In genomic region chr9:128479262-128479661, GRCh38 we compare ENCODE assay signal across 2 cellular contexts.
TF ChIP-seq lines count a peak whose summit lies in the region.

No MANE protein-coding gene starts in this region.

TF ChIP-seq in IMR-90, 13 proteins besides CTCF, POLR2A, EP300 and RAD21:
- TF ChIP-seq ELK1 (IDR thresholded peaks at IDR 0.05; ENCODE audit: borderline replicate concordance, low read depth, low read length) (no peak), SMC3 (IDR thresholded peaks at IDR 0.05; ENCODE audit: low read depth, low read length) (no peak), MXI1 (IDR thresholded peaks at IDR 0.05; ENCODE audit: borderline replicate concordance, low read depth, low read length) (no peak), NFE2L2 (IDR thresholded peaks at IDR 0.05; ENCODE audit: low read depth, low read length) (no peak), BHLHE40 (IDR thresholded peaks at IDR 0.05; ENCODE audit: low read depth, low read length) (no peak), RFX5 (IDR thresholded peaks at IDR 0.05; ENCODE audit: low read depth, low read length) (no peak), MAZ (IDR thresholded peaks at IDR 0.05; ENCODE audit: borderline replicate concordance, low read depth, low read length) (no peak), USF2 (IDR thresholded peaks at IDR 0.05; ENCODE audit: low read depth, low read length) (no peak), CEBPB (IDR thresholded peaks at IDR 0.05; ENCODE audit: low read depth, low read length) (no peak), MAFK (IDR thresholded peaks at IDR 0.05; ENCODE audit: low read depth, low read length) (no peak), CHD1 (IDR thresholded peaks at IDR 0.05; ENCODE audit: low read depth, low read length) (no peak), FOS (IDR thresholded peaks at IDR 0.05; ENCODE audit: low read depth, low read length) (no peak), RCOR1 (IDR thresholded peaks at IDR 0.05; ENCODE audit: insufficient replicate concordance, low read length) (no peak)

TF ChIP-seq in WTC11, 78 proteins besides CTCF, POLR2A, EP300 and RAD21:
- TF ChIP-seq ZNF423 (CRISPR knock-in tag; IDR thresholded peaks at IDR 0.05) (no peak), FOXJ3 (CRISPR knock-in tag; IDR thresholded peaks at IDR 0.05; ENCODE audit: borderline replicate concordance) (no peak), ATF3 (CRISPR knock-in tag; conservative IDR thresholded peaks at IDR 0.05) (no peak), E2F1 (CRISPR knock-in tag; IDR thresholded peaks at IDR 0.05) (no peak), NR3C1 (CRISPR knock-in tag; conservative IDR thresholded peaks at IDR 0.05; ENCODE audit: low read depth) (no peak), CREB1 (CRISPR knock-in tag; IDR thresholded peaks at IDR 0.05) (no peak), SP1 (CRISPR knock-in tag; conservative IDR thresholded peaks at IDR 0.05) (no peak), E2F4 (CRISPR knock-in tag; IDR thresholded peaks at IDR 0.05; ENCODE audit: borderline replicate concordance, low read depth) (no peak), ELF4 (CRISPR knock-in tag; IDR thresholded peaks at IDR 0.05; ENCODE audit: low read depth) (no peak), ZNF512 (CRISPR knock-in tag; IDR thresholded peaks at IDR 0.05; ENCODE audit: borderline replicate concordance) (no peak), ZNF121 (CRISPR knock-in tag; IDR thresholded peaks at IDR 0.05) (no peak), ATF1 (CRISPR knock-in tag; IDR thresholded peaks at IDR 0.05) (no peak), STAT6 (CRISPR knock-in tag; conservative IDR thresholded peaks at IDR 0.05; ENCODE audit: low read depth) (no peak), GABPB1 (CRISPR knock-in tag; IDR thresholded peaks at IDR 0.05) (no peak), USF1 (CRISPR knock-in tag; IDR thresholded peaks at IDR 0.05) (no peak)
